Comparison of ENCODE assay signal across 2 cellular contexts in the genomic region with DNA sequence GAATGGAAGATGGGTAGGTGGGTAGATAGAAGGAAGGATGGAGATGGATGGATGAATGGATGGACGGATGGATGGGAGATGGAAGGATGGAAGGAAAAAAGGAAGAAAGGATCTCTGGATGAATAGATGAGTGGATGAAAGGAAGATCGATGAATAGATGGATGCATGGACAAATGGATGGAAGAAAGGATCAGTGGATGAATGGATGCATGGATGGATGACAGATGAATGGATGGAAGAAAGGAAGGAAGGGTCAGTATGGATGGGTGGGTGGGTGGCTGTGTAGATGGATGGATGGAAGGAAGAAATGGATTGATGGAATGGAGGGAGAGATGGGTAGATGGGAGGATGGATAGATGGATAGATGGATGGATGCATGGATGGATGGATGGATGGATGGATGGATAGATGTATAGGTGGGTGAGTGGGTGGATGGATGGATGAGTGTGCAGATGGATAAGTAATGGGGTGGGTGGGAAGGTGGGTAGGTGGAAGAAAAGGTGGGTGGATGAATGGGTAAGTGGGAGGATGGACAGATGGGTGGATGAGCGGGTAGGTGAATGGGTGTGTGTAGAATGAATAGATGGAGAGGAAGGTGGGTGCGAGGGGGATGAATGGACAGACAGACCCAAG.
A peak's percentile ranks its signal among the peaks of the same experiment; 100 is the strongest.
TF ChIP-seq lines count a peak whose summit lies in the region.

No MANE protein-coding gene starts in this region.

TF ChIP-seq in HepG2, 621 proteins besides CTCF, POLR2A, EP300 and RAD21:
- TF ChIP-seq FOXA1 (IDR thresholded peaks at IDR 0.05) = 0 out of 2 replicates have a peak, but pooled peaks have one; percentile 3
- no peak for TF ChIP-seq FOXA1 (CRISPR knock-in tag; IDR thresholded peaks at IDR 0.05)
- no peak for TF ChIP-seq KLF6 (CRISPR knock-in tag; IDR thresholded peaks at IDR 0.05)
TF ChIP-seq in HepG2: peak in this region for 1.

TF ChIP-seq in K562, 482 proteins besides CTCF, POLR2A, EP300 and RAD21:
- 0 out of 4 replicates have a peak, but pooled peaks of 1 of the 2 experiments have one; percentile 18 for TF ChIP-seq HDAC1 (IDR thresholded peaks at IDR 0.05)
- 0 out of 2 replicates have a peak, but pooled peaks have one; percentile 16 for TF ChIP-seq GATAD2A (IDR thresholded peaks at IDR 0.05)
- TF ChIP-seq ESRRA (IDR thresholded peaks at IDR 0.05; ENCODE audit: borderline replicate concordance, low read depth) = no peak
- TF ChIP-seq PHF21A (IDR thresholded peaks at IDR 0.05; ENCODE audit: borderline replicate concordance, low read depth) = no peak
- TF ChIP-seq, protein P1, sequence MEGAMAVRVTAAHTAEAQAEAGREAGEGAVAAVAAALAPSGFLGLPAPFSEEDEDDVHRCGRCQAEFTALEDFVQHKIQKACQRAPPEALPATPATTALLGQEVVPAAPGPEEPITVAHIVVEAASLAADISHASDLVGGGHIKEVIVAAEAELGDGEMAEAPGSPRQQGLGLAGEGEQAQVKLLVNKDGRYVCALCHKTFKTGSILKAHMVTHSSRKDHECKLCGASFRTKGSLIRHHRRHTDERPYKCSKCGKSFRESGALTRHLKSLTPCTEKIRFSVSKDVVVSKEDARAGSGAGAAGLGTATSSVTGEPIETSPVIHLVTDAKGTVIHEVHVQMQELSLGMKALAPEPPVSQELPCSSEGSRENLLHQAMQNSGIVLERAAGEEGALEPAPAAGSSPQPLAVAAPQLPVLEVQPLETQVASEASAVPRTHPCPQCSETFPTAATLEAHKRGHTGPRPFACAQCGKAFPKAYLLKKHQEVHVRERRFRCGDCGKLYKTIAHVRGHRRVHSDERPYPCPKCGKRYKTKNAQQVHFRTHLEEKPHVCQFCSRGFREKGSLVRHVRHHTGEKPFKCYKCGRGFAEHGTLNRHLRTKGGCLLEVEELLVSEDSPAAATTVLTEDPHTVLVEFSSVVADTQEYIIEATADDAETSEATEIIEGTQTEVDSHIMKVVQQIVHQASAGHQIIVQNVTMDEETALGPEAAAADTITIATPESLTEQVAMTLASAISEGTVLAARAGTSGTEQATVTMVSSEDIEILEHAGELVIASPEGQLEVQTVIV (CRISPR knock-in tag; IDR thresholded peaks at IDR 0.05; ENCODE audit: borderline replicate concordance) = no peak
- TF ChIP-seq EGR1 (conservative IDR thresholded peaks at IDR 0.05) = peak; percentile 62
- TF ChIP-seq YBX1 (IDR thresholded peaks at IDR 0.05) = 0 out of 2 replicates have a peak, but pooled peaks have one; percentile 9
- TF ChIP-seq CREBBP (IDR thresholded peaks at IDR 0.05; ENCODE audit: low read depth, low read length) = peak; percentile 66
